Comparison of ENCODE assay signal across 8 cellular contexts in genomic region chr12:124740691-124741137, GRCh38.
DNase-seq lines count a peak whose midpoint lies in the region; ATAC-seq, FAIRE-seq and TF ChIP-seq lines count a peak whose summit lies in the region.
"Had no signal": no experiment of that assay in that cellular context is flagged by ENCODE, and none has a peak within 500 bp of the region (broad histone marks: within the 10 kb centered on the region; RNA-seq: fewer than 3 reads in every experiment).

No MANE protein-coding gene starts in this region.

- peak in 3 of 4 donors; percentile 14 to 52 (median 31) for ATAC-seq in heart left ventricle
- ATAC-seq in GM19328 (IDR thresholded peaks at IDR 0.05; ENCODE audit: unreplicated experiment) = no peak
- ATAC-seq in GM21786 (IDR thresholded peaks at IDR 0.05; ENCODE audit: unreplicated experiment) = no peak

- WGBS in heart left ventricle, 4 donors = 45 to 60% (median 51%) methylated on average over 6 to 11 of the region's 11 CpGs
- WGBS in small intestine, 3 donors = 5 to 32% (median 17%) methylated on average over 11 of the region's 11 CpGs

- no peaks in the 10 kb centered on the region for H3K27me3 ChIP-seq in heart left ventricle
- H3K27me3 ChIP-seq in small intestine (ENCODE audit: control insufficient read depth in 2 of 2, insufficient read depth in 2 of 2, low read length in 2 of 2) = no peaks in the 10 kb centered on the region

- no peak for FAIRE-seq in small intestine (lab: Jason Lieb, UNC)

- H3K27ac ChIP-seq in VCaP (peak overlapping the region; percentile 86), heart left ventricle (peak overlapping the region in 3 of 12 donors; percentile 33 to 91 (median 70)), small intestine (ENCODE audit: low read depth in 1 of 2, low read length in 1 of 2) (no peak overlapping the region)

- H3K9me3 ChIP-seq in heart left ventricle (peaks cover 0 to 6% (median 0%) of the 10 kb centered on the region in 12 donors), small intestine (ENCODE audit: control insufficient read depth, low read depth) (no peaks in the 10 kb centered on the region)

- H3K4me3 ChIP-seq in heart left ventricle (no peak overlapping the region), small intestine (ENCODE audit: low read depth in 1 of 2, low read length in 2 of 2) (no peak overlapping the region)

- DNase-seq in H4 (ENCODE audit: low spot score) (peak; percentile 59), heart left ventricle (peak in 2 of 5 donors; percentile 53 to 58), small intestine (peak; percentile 40), cerebellum (ENCODE audit: low spot score) (no peak)
- DNase-seq: NCI-H69 had no signal

- H3K36me3 ChIP-seq in heart left ventricle (no peaks in the 10 kb centered on the region), small intestine (ENCODE audit: control insufficient read depth in 2 of 2, insufficient read depth in 2 of 2, low read length in 2 of 2) (no peaks in the 10 kb centered on the region)

- peaks cover 0 to 33% (median 8%) of the 10 kb centered on the region in 12 donors for H3K4me1 ChIP-seq in heart left ventricle
- H3K4me1 ChIP-seq in small intestine (ENCODE audit: control insufficient read depth in 2 of 2, insufficient read depth in 1 of 2, low read depth in 1 of 2, low read length in 1 of 2) = no peaks in the 10 kb centered on the region

- intact Hi-C loops in heart left ventricle (cut with DNase I) = loop anchor here in 1 of 10 donors (10.0 kb wide), 1 partner anchor 56 kb away; no protein-coding TSS in a partner anchor

- no peak for TF ChIP-seq POLR2A in heart left ventricle (IDR thresholded peaks at IDR 0.05)

- TF ChIP-seq CTCF in VCaP (conservative IDR thresholded peaks at IDR 0.05) = no peak
- TF ChIP-seq CTCF in heart left ventricle (IDR thresholded peaks at IDR 0.05) = peak in 4 of 12 donors; percentile 11 to 29 (median 22)

Comparison
In these comparisons a context has a peak if more than half of its experiments do, and no peak if none do; other contexts are left out.
1. ATAC-seq: peak in heart left ventricle (3 of 4); none in GM19328 (single experiment) and GM21786 (single experiment).